ENCODE assay signal across 22 cellular contexts in the genomic region with DNA sequence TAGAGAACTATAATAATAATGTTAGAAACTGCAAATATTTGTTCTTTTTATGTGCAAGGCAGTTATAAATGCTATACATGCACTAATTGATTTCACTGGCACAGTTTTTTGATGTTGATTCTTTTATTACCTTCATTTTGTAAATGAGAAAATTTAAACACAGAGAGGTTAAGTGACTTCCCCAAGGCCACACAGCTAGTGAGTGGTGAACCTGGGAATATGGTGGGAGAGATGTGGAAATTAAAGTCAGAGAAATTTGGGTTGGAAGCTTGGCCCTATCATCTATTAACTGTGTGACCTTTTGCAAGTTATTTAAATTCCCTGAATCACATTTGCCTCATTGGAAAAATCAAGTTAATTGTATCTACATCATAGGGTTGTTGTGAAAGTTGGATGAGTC. TPM values are rescaled to one million over a fixed set of nuclear protein-coding genes. Genes with fewer than 3 reads are reported as not detected.
A peak's percentile ranks its signal among the peaks of the same experiment; 100 is the strongest.
DNase-seq lines count a peak whose midpoint lies in the region; ATAC-seq, FAIRE-seq and TF ChIP-seq lines count a peak whose summit lies in the region.
"Had no signal": no experiment of that assay in that cellular context is flagged by ENCODE, and none has a peak within 500 bp of the region (broad histone marks: within the 10 kb centered on the region; RNA-seq: fewer than 3 reads in every experiment).

No MANE protein-coding gene starts in this region.

- peaks cover 26% of the 10 kb centered on the region for H3K4me1 ChIP-seq in HepG2 (ENCODE audit: insufficient read depth, low read length)
- H3K4me1 ChIP-seq in right lobe of liver, result peaks cover 0 to 13% (median under 1%) of the 10 kb centered on the region in 4 donors
- H3K4me1 ChIP-seq in K562 (replicated peaks in 1 of 2; ENCODE audit: control insufficient read depth in 2 of 2, insufficient read depth in 2 of 2, low read length in 2 of 2), result no peaks in the 10 kb centered on the region
- H3K4me1 ChIP-seq in smooth muscle cell (ENCODE audit: low read depth), result peaks cover 12% of the 10 kb centered on the region
- H3K4me1 ChIP-seq in mucosa of descending colon (ENCODE audit: low read depth), result peaks cover 15% of the 10 kb centered on the region
- H3K4me1 ChIP-seq: BE2C had no signal

- no peak overlapping the region for H2AFZ ChIP-seq in HepG2 (ENCODE audit: low read length)
- H2AFZ ChIP-seq in K562 (ENCODE audit: low read depth, low read length), result no peak overlapping the region
- H2AFZ ChIP-seq in smooth muscle cell (ENCODE audit: low read depth), result no peak overlapping the region

- no peak for TF ChIP-seq EP300 in HepG2 (IDR thresholded peaks at IDR 0.05; ENCODE audit: low read depth in 2 of 2, low read length in 2 of 2)
- TF ChIP-seq EP300 in HepG2 (CRISPR knock-in tag; IDR thresholded peaks at IDR 0.05; ENCODE audit: borderline replicate concordance), result no peak
- no peak for TF ChIP-seq EP300 in K562 (IDR thresholded peaks at IDR 0.05; ENCODE audit: low read length)

- DNase-seq in HepG2 (ENCODE audit: low spot score) (no peak), right lobe of liver (no peak), K562 (ENCODE audit: extremely low read depth in 1 of 4, low spot score in 3 of 4) (no peak), smooth muscle cell (lab: John Stamatoyannopoulos, UW; ENCODE audit: unreplicated experiment) (no peak), NCI-H128 (lab: John Stamatoyannopoulos, UW; ENCODE audit: unreplicated experiment) (no peak), mucosa of descending colon (no peak)
- DNase-seq: ACHN; BE2C; C1 segment of cervical spinal cord; CD4-positive, CD25-positive, alpha-beta regulatory T cell; CD8-positive, alpha-beta memory T cell; COR-L47; DMS 273 treated with DMSO at 0.1 percent for 48 hours; DMS53; DND-41; EL; GOT3; H7; HFFc6 had no signal

- ATAC-seq in HepG2 (no peak), right lobe of liver (no peak), K562 (no peak), mucosa of descending colon (no peak)
- ATAC-seq: GM12878, HCT116 had no signal

- H3F3A ChIP-seq in smooth muscle cell (ENCODE audit: low read depth), result peaks cover 20% of the 10 kb centered on the region

- no peak for TF ChIP-seq POLR2A in HepG2 (IDR thresholded peaks at IDR 0.05; ENCODE audit: insufficient read depth in 1 of 2, low read depth in 2 of 2, low read length in 2 of 2)
- no peak for TF ChIP-seq POLR2A in right lobe of liver (IDR thresholded peaks at IDR 0.05)
- no peak for TF ChIP-seq POLR2A in K562 (conservative IDR thresholded peaks at IDR 0.05)

- H3K4me2 ChIP-seq in HepG2 (ENCODE audit: low read depth, low read length) (no peak overlapping the region), K562 (ENCODE audit: insufficient read depth, low read length) (no peak overlapping the region), smooth muscle cell (no peak overlapping the region)

- H3K79me2 ChIP-seq in HepG2 (ENCODE audit: insufficient read depth, low read length), result no peaks in the 10 kb centered on the region
- H3K79me2 ChIP-seq in K562 (ENCODE audit: control insufficient read depth, insufficient read depth, low read length), result no peaks in the 10 kb centered on the region
- no peaks in the 10 kb centered on the region for H3K79me2 ChIP-seq in smooth muscle cell (ENCODE audit: low read depth)

- POLR2A ChIA-PET in HepG2 (lab: Yijun Ruan, JAX) (no interaction called here), K562 (lab: Yijun Ruan, JAX) (no interaction called here)

- no peak for TF ChIP-seq RAD21 in HepG2 (CRISPR knock-in tag; IDR thresholded peaks at IDR 0.05)
- TF ChIP-seq RAD21 in K562 (CRISPR knock-in tag; conservative IDR thresholded peaks at IDR 0.05 in 1 of 2, IDR thresholded peaks at IDR 0.05 in 1 of 2), result no peak

- intact Hi-C loops in HepG2 (cut with micrococcal nuclease; ENCODE audit: unreplicated experiment), result no loop called here
- intact Hi-C loops in right lobe of liver (cut with DNase I), result no loop called here
- intact Hi-C loops in K562 (cut with micrococcal nuclease), result no loop called here
- intact Hi-C loops in mucosa of descending colon (cut with DNase I, micrococcal nuclease), result no loop called here

- H3K36me3 ChIP-seq in HepG2 (replicated peaks in 1 of 2; ENCODE audit: control insufficient read depth in 1 of 2, insufficient read depth in 2 of 2, low read length in 2 of 2) (no peaks in the 10 kb centered on the region), right lobe of liver (no peaks in the 10 kb centered on the region), K562 (ENCODE audit: control insufficient read depth, insufficient read depth, low read length) (no peaks in the 10 kb centered on the region), smooth muscle cell (ENCODE audit: low read depth) (no peaks in the 10 kb centered on the region), mucosa of descending colon (ENCODE audit: low read depth) (no peaks in the 10 kb centered on the region)
- H3K36me3 ChIP-seq: BE2C had no signal

- FAIRE-seq in HepG2 (lab: Jason Lieb, UNC), result no peak
- no peak for FAIRE-seq in K562 (lab: Jason Lieb, UNC)

- BruUV-seq in HepG2 (replicated peaks; lab: Mats Ljungman, UMichigan) (no TSS peak), K562 (replicated peaks; lab: Mats Ljungman, UMichigan) (no TSS peak)

- H3K9ac ChIP-seq in HepG2 (ENCODE audit: insufficient read depth, low read depth, low read length), result no peak overlapping the region
- no peak overlapping the region for H3K9ac ChIP-seq in K562 (ENCODE audit: insufficient read depth in 1 of 2, low read depth in 2 of 2, low read length in 2 of 2)
- no peak overlapping the region for H3K9ac ChIP-seq in smooth muscle cell (ENCODE audit: low read depth)

- H3K27ac ChIP-seq in HepG2 (ENCODE audit: extremely low read length, insufficient read depth, low read length), result no peak overlapping the region
- H3K27ac ChIP-seq in right lobe of liver, result no peak overlapping the region
- no peak overlapping the region for H3K27ac ChIP-seq in K562 (ENCODE audit: extremely low read depth, low read depth, low read length)
- H3K27ac ChIP-seq in smooth muscle cell (ENCODE audit: low read depth), result peak overlapping the region; percentile 25
- H3K27ac ChIP-seq: HL-60 had no signal

- H3K9me3 ChIP-seq in HepG2 (ENCODE audit: low read length) (no peaks in the 10 kb centered on the region), right lobe of liver (no peaks in the 10 kb centered on the region), K562 (replicated peaks; ENCODE audit: control insufficient read depth, insufficient read depth, low read depth, low read length) (no peaks in the 10 kb centered on the region), smooth muscle cell (replicated peaks; ENCODE audit: low read depth) (no peaks in the 10 kb centered on the region), mucosa of descending colon (no peaks in the 10 kb centered on the region)
- H3K9me3 ChIP-seq: BE2C had no signal

- in situ Hi-C loops in HepG2 (cut with HindIII; ENCODE audit: extremely low pct_ligation_motif_present, low pct_unique_long_range_greater_than_20kb) (no loop called here), K562 (cut with MboI) (no loop called here)

- no peaks in the 10 kb centered on the region for H3K27me3 ChIP-seq in HepG2 (ENCODE audit: control insufficient read depth in 1 of 2, insufficient read depth in 2 of 2, low read length in 2 of 2)
- no peaks in the 10 kb centered on the region for H3K27me3 ChIP-seq in right lobe of liver
- H3K27me3 ChIP-seq in K562 (ENCODE audit: control insufficient read depth in 2 of 2, insufficient read depth in 2 of 2, low read length in 2 of 2), result no peaks in the 10 kb centered on the region
- no peaks in the 10 kb centered on the region for H3K27me3 ChIP-seq in smooth muscle cell (ENCODE audit: low read depth)
- H3K27me3 ChIP-seq: BE2C had no signal

- H3K4me3 ChIP-seq in HepG2 (replicated peaks in 1 of 3; ENCODE audit: insufficient read depth in 1 of 3, low read depth in 2 of 3, low read length in 3 of 3) (no peak overlapping the region), right lobe of liver (no peak overlapping the region), K562 (no peak overlapping the region), smooth muscle cell (no peak overlapping the region), mucosa of descending colon (no peak overlapping the region)
- H3K4me3 ChIP-seq: GM12878 had no signal

- no peaks in the 10 kb centered on the region for H3K9me1 ChIP-seq in K562 (ENCODE audit: control insufficient read depth, insufficient read depth, low read length)

- CTCF ChIA-PET in HepG2 (lab: Yijun Ruan, JAX; ENCODE audit: low intra/inter-chr PET ratio, low total read pairs), result no interaction called here
- CTCF ChIA-PET in K562 (lab: Yijun Ruan, JAX; ENCODE audit: low intra/inter-chr PET ratio), result no interaction called here

- H4K20me1 ChIP-seq in HepG2 (ENCODE audit: insufficient read depth, low read length) (no peaks in the 10 kb centered on the region), K562 (replicated peaks; ENCODE audit: control insufficient read depth, insufficient read depth, low read length) (no peaks in the 10 kb centered on the region), smooth muscle cell (ENCODE audit: low read depth) (no peaks in the 10 kb centered on the region)

- no peak for TF ChIP-seq CTCF in HepG2 (CRISPR knock-in tag; IDR thresholded peaks at IDR 0.05)
- no peak for TF ChIP-seq CTCF in right lobe of liver (IDR thresholded peaks at IDR 0.05)
- TF ChIP-seq CTCF in K562 (IDR thresholded peaks at IDR 0.05 in 2 of 3, conservative IDR thresholded peaks at IDR 0.05 in 1 of 3; ENCODE audit: insufficient read depth in 2 of 3, low read depth in 1 of 3, low read length in 3 of 3), result no peak
- TF ChIP-seq CTCF in smooth muscle cell (IDR thresholded peaks at IDR 0.05; ENCODE audit: borderline replicate concordance, insufficient read depth, poor library complexity, severe bottlenecking), result no peak
- TF ChIP-seq CTCF in mucosa of descending colon (IDR thresholded peaks at IDR 0.05), result no peak

RNA-seq across cellular contexts. Expression of gene AKAP13, which starts 39.6 kb away (rescaled TPM):
- total RNA-seq in HepG2 (2016; rRNA removed; fragmentation: Illumina TruSeq; extraction: Trizol) (27.1 and 30.8 TPM in 2 replicates), right lobe of liver (10 to 100 TPM; 50.1 to 73.1 (median 63.9) TPM), K562 (2014; rRNA removed) (0.23 and 0.61 TPM in 2 replicates), K562 (2014; rRNA removed; fragmentation: Illumina TruSeq; extraction: Trizol) (0.58 and 0.70 TPM in 2 replicates), K562 (2015; rRNA removed; fragmentation: Illumina TruSeq; extraction: Trizol) (0.65 and 0.90 TPM in 2 replicates), K562 (2021) (1.7 and 2.6 TPM in 2 replicates), smooth muscle cell (63.5 and 71.8 TPM in 2 replicates), mucosa of descending colon (100 to 1,000 TPM; 141 to 173 (median 150) TPM)
- total RNA-seq in HepG2 (2016; cell fraction: cytosol; rRNA removed; fragmentation: Illumina TruSeq; extraction: Trizol; ENCODE audit: low read depth), result 7.8 TPM in 2 replicates
- total RNA-seq in HepG2 (2016; cell fraction: insoluble cytoplasmic fraction; rRNA removed; fragmentation: Illumina TruSeq; extraction: Trizol), result 23.2 and 26.6 TPM in 2 replicates
- total RNA-seq in HepG2 (2016; cell fraction: membrane; rRNA removed; fragmentation: Illumina TruSeq; extraction: Trizol), result 5.6 and 6.2 TPM in 2 replicates
- total RNA-seq in HepG2 (2016; cell fraction: nucleus; rRNA removed; fragmentation: Illumina TruSeq; extraction: Trizol), result 42.6 and 50.0 TPM in 2 replicates
- polyA plus RNA-seq in HepG2 (2011; rRNA removed) (6.7 and 8.9 TPM in 2 replicates), K562 (2011; rRNA removed) (0.01 and 0.42 TPM in 2 replicates), K562 (2014; fragmentation: Illumina TruSeq; extraction: Trizol) (0.28 and 0.51 TPM in 2 replicates), K562 (2014; fragmentation: Nextera tagmentation; extraction: Ambion mirVana) (under 1 TPM; 0.03 to 0.14 TPM), K562 (2014; rRNA removed) (0.15 and 0.16 TPM in 2 replicates), smooth muscle cell (43.3 and 46.8 TPM in 2 replicates)
- polyA plus RNA-seq in HepG2 (2011; cell fraction: cytosol; rRNA removed), result 3.2 and 4.7 TPM in 2 replicates
- polyA plus RNA-seq in HepG2 (2011; cell fraction: nucleus; rRNA removed), result 21.9 and 22.5 TPM in 2 replicates
- 9.2 and 10.1 TPM in 2 replicates for polyA plus RNA-seq in HepG2 (2012)
- 0.60 and 0.94 TPM in 2 replicates for polyA plus RNA-seq in HepG2 (2016; cell fraction: cytosol; fragmentation: Illumina TruSeq; extraction: Trizol; ENCODE audit: low read depth)
- polyA plus RNA-seq in HepG2 (2016; cell fraction: insoluble cytoplasmic fraction; fragmentation: Illumina TruSeq; extraction: Trizol; ENCODE audit: low read depth), result 9.5 and 10.5 TPM in 2 replicates
- polyA plus RNA-seq in HepG2 (2016; cell fraction: membrane; fragmentation: Illumina TruSeq; extraction: Trizol; ENCODE audit: low read depth), result 1.3 and 1.5 TPM in 2 replicates
- polyA plus RNA-seq in HepG2 (2016; cell fraction: nucleus; fragmentation: Illumina TruSeq; extraction: Trizol; ENCODE audit: insufficient read depth, low read depth), result 18.4 and 20.2 TPM in 2 replicates
- 33.6 and 122 TPM in 2 replicates for polyA minus RNA-seq in HepG2 (2011; rRNA and poly(A)+ RNA removed; ENCODE audit: low replicate concordance)
- polyA minus RNA-seq in HepG2 (2011; cell fraction: cytosol; rRNA and poly(A)+ RNA removed), result 15.6 and 26.8 TPM in 2 replicates
- polyA minus RNA-seq in HepG2 (2011; cell fraction: nucleus; rRNA and poly(A)+ RNA removed), result 96.2 and 112 TPM in 2 replicates
- 1.5 and 4.9 TPM in 2 replicates for total RNA-seq in K562 (2011; cell fraction: chromatin; rRNA removed; ENCODE audit: low replicate concordance)
- 0.53 and 3.8 TPM in 2 replicates for total RNA-seq in K562 (2011; cell fraction: nucleolus; rRNA removed)
- 2.4 and 5.6 TPM in 2 replicates for total RNA-seq in K562 (2011; cell fraction: nucleoplasm; rRNA removed)
- polyA plus RNA-seq in K562 (2011; cell fraction: cytosol; rRNA removed), result 0.01 and 0.28 TPM in 2 replicates
- 0.20 and 0.58 TPM in 2 replicates for polyA plus RNA-seq in K562 (2011; cell fraction: nucleus; rRNA removed)
- 0.20 and 0.72 TPM in 2 replicates for polyA plus RNA-seq in K562 (2012)
- 0.36 and 1.6 TPM in 2 replicates for polyA minus RNA-seq in K562 (2011; rRNA and poly(A)+ RNA removed)
- 1.0 and 1.4 TPM in 2 replicates for polyA minus RNA-seq in K562 (2011; cell fraction: cytosol; rRNA and poly(A)+ RNA removed)
- polyA minus RNA-seq in K562 (2011; cell fraction: nucleus; rRNA and poly(A)+ RNA removed), result 0.67 and 1.3 TPM in 2 replicates
